12 cellular contexts compared by ENCODE assay signal in the genomic region with DNA sequence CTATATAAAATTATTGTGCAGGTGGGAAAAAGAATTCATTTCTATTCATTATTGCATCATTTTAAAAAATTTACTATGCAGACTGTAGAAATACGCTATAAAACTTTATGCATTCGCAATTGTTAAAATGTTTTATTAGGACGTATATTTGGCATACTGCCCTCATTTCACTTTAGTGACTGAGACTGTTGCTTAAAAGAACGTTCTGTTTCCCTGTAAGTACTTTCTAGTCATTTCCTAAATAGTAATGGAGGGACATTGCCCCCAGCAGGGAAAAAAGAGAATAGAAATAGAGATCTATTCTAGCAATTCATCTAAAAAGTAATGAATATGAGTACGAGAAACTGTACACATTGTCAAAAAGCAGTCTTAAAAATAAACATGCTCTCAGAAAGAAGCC.
DNase-seq lines count a peak whose midpoint lies in the region; ATAC-seq and TF ChIP-seq lines count a peak whose summit lies in the region.
"Had no signal": no experiment of that assay in that cellular context is flagged by ENCODE, and none has a peak within 500 bp of the region (broad histone marks: within the 10 kb centered on the region; RNA-seq: fewer than 3 reads in every experiment).

No MANE protein-coding gene starts in this region.

- H3K27me3 ChIP-seq in BJ (ENCODE audit: control insufficient read depth, insufficient read depth, low read length), result no peaks in the 10 kb centered on the region
- no peaks in the 10 kb centered on the region for H3K27me3 ChIP-seq in kidney epithelial cell (ENCODE audit: control insufficient read depth, insufficient read depth, low read length)
- H3K27me3 ChIP-seq: neutrophil had no signal

- H3K27ac Mint-ChIP-seq in activated CD8-positive, alpha-beta memory T cell treated with anti-CD3 and anti-CD28 coated beads, Interleukin-2, amount 10 ng/mL, durations not matched to agents 7 days and 5 days, result no peak overlapping the region
- no peak overlapping the region for H3K27ac Mint-ChIP-seq in activated T-cell treated with anti-CD3 and anti-CD28 coated beads, Interleukin-2, amount 50 U/mL, for 72 hours
- H3K27ac Mint-ChIP-seq: T-helper 2 cell treated with Interferon-gamma antibody and Interleukin-4, amounts not matched to agents 5 μg/mL and 100 μg/mL, for 36 hours had no signal

- no peaks in the 10 kb centered on the region for H3K36me3 Mint-ChIP-seq in activated CD8-positive, alpha-beta memory T cell treated with anti-CD3 and anti-CD28 coated beads, Interleukin-2, amount 10 ng/mL, durations not matched to agents 7 days and 5 days
- no peaks in the 10 kb centered on the region for H3K36me3 Mint-ChIP-seq in activated T-cell treated with anti-CD3 and anti-CD28 coated beads, Interleukin-2, amount 50 U/mL, for 72 hours (ENCODE audit: insufficient read depth in 2 of 2)

- no peaks in the 10 kb centered on the region for H3K27me3 Mint-ChIP-seq in activated CD8-positive, alpha-beta memory T cell treated with anti-CD3 and anti-CD28 coated beads, Interleukin-2, amount 10 ng/mL, durations not matched to agents 7 days and 5 days
- H3K27me3 Mint-ChIP-seq in activated T-cell treated with anti-CD3 and anti-CD28 coated beads, Interleukin-2, amount 50 U/mL, for 72 hours (ENCODE audit: low read depth), result no peaks in the 10 kb centered on the region

- intact Hi-C loops in left cardiac atrium (cut with DNase I), result no loop called here

- no peak for ATAC-seq in activated CD8-positive, alpha-beta memory T cell treated with anti-CD3 and anti-CD28 coated beads, Interleukin-2, amount 10 ng/mL, durations not matched to agents 7 days and 5 days
- no peak for ATAC-seq in left cardiac atrium
- ATAC-seq in activated T-cell treated with anti-CD3 and anti-CD28 coated beads, Interleukin-2, amount 50 U/mL, for 72 hours (replicated peaks in 1 of 2), result no peak

- DNase-seq in BJ (ENCODE audit: low read depth) (no peak), M059J (ENCODE audit: low read depth) (peak; percentile 42), SW480 (ENCODE audit: low spot score) (peak; percentile 2), kidney epithelial cell (ENCODE audit: low read depth) (no peak), HUDEP-2 (lab: John Stamatoyannopoulos, UW; ENCODE audit: unreplicated experiment in 76 of 76) (no peak), left cardiac atrium (no peak)
- DNase-seq in activated CD8-positive, alpha-beta memory T cell treated with anti-CD3 and anti-CD28 coated beads, Interleukin-2, amount 10 ng/mL, durations not matched to agents 7 days and 5 days, result no peak
- no peak for DNase-seq in activated T-cell treated with anti-CD3 and anti-CD28 coated beads, Interleukin-2, amount 50 U/mL, for 72 hours
- DNase-seq: amygdala, erythroblast had no signal

- no peak overlapping the region for H3K4me3 ChIP-seq in BJ (ENCODE audit: low read depth, low read length)
- H3K4me3 ChIP-seq in kidney epithelial cell (ENCODE audit: low read depth, low read length), result no peak overlapping the region

- no peaks in the 10 kb centered on the region for H3K4me1 Mint-ChIP-seq in activated CD8-positive, alpha-beta memory T cell treated with anti-CD3 and anti-CD28 coated beads, Interleukin-2, amount 10 ng/mL, durations not matched to agents 7 days and 5 days
- no peaks in the 10 kb centered on the region for H3K4me1 Mint-ChIP-seq in activated T-cell treated with anti-CD3 and anti-CD28 coated beads, Interleukin-2, amount 50 U/mL, for 72 hours (ENCODE audit: low read depth)

- POLR2A ChIA-PET in BJ (lab: Charles Lee), result no interaction called here

- peaks cover 3% of the 10 kb centered on the region for H3K9me3 Mint-ChIP-seq in activated CD8-positive, alpha-beta memory T cell treated with anti-CD3 and anti-CD28 coated beads, Interleukin-2, amount 10 ng/mL, durations not matched to agents 7 days and 5 days (ENCODE audit: low read depth)
- H3K9me3 Mint-ChIP-seq in activated T-cell treated with anti-CD3 and anti-CD28 coated beads, Interleukin-2, amount 50 U/mL, for 72 hours, result peaks cover 3 to 6% of the 10 kb centered on the region in 2 donors

- H3K36me3 ChIP-seq in BJ (ENCODE audit: control insufficient read depth, insufficient read depth, low read length), result no peaks in the 10 kb centered on the region
- no peaks in the 10 kb centered on the region for H3K36me3 ChIP-seq in kidney epithelial cell (ENCODE audit: control insufficient read depth, insufficient read depth, low read length)
- H3K36me3 ChIP-seq: neutrophil had no signal

- TF ChIP-seq CTCF in BJ (IDR thresholded peaks at IDR 0.05; ENCODE audit: insufficient read depth, low read depth, low read length) (peak; percentile 32; the same call in 1 of the 2 replicates), kidney epithelial cell (IDR thresholded peaks at IDR 0.05; ENCODE audit: insufficient read depth, low read length, poor library complexity, severe bottlenecking) (peak; percentile 19)

- CTCF ChIA-PET in BJ (lab: Yijun Ruan, JAX), result interaction anchor here (1.1 kb wide), 1 partner anchor 120 kb away, joined by 4 read pairs; no protein-coding TSS in a partner anchor
- CTCF ChIA-PET in activated CD8-positive, alpha-beta memory T cell treated with anti-CD3 and anti-CD28 coated beads, Interleukin-2, amount 10 ng/mL, durations not matched to agents 7 days and 5 days (lab: Charles Lee), result no interaction called here

- no peak overlapping the region for H3K4me3 Mint-ChIP-seq in activated CD8-positive, alpha-beta memory T cell treated with anti-CD3 and anti-CD28 coated beads, Interleukin-2, amount 10 ng/mL, durations not matched to agents 7 days and 5 days
- H3K4me3 Mint-ChIP-seq in activated T-cell treated with anti-CD3 and anti-CD28 coated beads, Interleukin-2, amount 50 U/mL, for 72 hours, result no peak overlapping the region
- H3K4me3 Mint-ChIP-seq: T-helper 2 cell treated with Interferon-gamma antibody and Interleukin-4, amounts not matched to agents 5 μg/mL and 100 μg/mL, for 36 hours had no signal

Comparison
In these comparisons a context has a peak if more than half of its experiments do, and no peak if none do; other contexts are left out.
1. DNase-seq: peak in M059J (single experiment) and SW480 (single experiment); none in BJ (single experiment), kidney epithelial cell (single experiment), HUDEP-2 (0 of 76), activated CD8-positive, alpha-beta memory T cell treated with anti-CD3 and anti-CD28 coated beads, Interleukin-2, amount 10 ng/mL, durations not matched to agents 7 days and 5 days (single experiment), left cardiac atrium (single experiment) and activated T-cell treated with anti-CD3 and anti-CD28 coated beads, Interleukin-2, amount 50 U/mL, for 72 hours (0 of 2).